In genomic region chr5:149423287-149424268, GRCh38 we compare ENCODE assay signal across 1 cellular context.
TF ChIP-seq lines count a peak whose summit lies in the region.

No MANE protein-coding gene starts in this region.

TF ChIP-seq in HepG2, 621 proteins besides CTCF, POLR2A, EP300 and RAD21 (continued from another document and continues in another):
- TF ChIP-seq, protein P1, sequence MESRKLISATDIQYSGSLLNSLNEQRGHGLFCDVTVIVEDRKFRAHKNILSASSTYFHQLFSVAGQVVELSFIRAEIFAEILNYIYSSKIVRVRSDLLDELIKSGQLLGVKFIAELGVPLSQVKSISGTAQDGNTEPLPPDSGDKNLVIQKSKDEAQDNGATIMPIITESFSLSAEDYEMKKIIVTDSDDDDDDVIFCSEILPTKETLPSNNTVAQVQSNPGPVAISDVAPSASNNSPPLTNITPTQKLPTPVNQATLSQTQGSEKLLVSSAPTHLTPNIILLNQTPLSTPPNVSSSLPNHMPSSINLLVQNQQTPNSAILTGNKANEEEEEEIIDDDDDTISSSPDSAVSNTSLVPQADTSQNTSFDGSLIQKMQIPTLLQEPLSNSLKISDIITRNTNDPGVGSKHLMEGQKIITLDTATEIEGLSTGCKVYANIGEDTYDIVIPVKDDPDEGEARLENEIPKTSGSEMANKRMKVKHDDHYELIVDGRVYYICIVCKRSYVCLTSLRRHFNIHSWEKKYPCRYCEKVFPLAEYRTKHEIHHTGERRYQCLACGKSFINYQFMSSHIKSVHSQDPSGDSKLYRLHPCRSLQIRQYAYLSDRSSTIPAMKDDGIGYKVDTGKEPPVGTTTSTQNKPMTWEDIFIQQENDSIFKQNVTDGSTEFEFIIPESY (CRISPR knock-in tag; IDR thresholded peaks at IDR 0.05): no peak
- TF ChIP-seq, protein P2, sequence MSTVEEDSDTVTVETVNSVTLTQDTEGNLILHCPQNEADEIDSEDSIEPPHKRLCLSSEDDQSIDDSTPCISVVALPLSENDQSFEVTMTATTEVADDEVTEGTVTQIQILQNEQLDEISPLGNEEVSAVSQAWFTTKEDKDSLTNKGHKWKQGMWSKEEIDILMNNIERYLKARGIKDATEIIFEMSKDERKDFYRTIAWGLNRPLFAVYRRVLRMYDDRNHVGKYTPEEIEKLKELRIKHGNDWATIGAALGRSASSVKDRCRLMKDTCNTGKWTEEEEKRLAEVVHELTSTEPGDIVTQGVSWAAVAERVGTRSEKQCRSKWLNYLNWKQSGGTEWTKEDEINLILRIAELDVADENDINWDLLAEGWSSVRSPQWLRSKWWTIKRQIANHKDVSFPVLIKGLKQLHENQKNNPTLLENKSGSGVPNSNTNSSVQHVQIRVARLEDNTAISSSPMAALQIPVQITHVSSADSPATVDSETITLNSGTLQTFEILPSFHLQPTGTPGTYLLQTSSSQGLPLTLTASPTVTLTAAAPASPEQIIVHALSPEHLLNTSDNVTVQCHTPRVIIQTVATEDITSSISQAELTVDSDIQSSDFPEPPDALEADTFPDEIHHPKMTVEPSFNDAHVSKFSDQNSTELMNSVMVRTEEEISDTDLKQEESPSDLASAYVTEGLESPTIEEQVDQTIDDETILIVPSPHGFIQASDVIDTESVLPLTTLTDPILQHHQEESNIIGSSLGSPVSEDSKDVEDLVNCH (CRISPR knock-in tag; IDR thresholded peaks at IDR 0.05): no peak
- TF ChIP-seq, protein P3, sequence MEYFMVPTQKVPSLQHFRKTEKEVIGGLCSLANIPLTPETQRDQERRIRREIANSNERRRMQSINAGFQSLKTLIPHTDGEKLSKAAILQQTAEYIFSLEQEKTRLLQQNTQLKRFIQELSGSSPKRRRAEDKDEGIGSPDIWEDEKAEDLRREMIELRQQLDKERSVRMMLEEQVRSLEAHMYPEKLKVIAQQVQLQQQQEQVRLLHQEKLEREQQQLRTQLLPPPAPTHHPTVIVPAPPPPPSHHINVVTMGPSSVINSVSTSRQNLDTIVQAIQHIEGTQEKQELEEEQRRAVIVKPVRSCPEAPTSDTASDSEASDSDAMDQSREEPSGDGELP (IDR thresholded peaks at IDR 0.05; ENCODE audit: borderline replicate concordance, low read depth): no peak
- TF ChIP-seq TP53 (CRISPR knock-in tag; conservative IDR thresholded peaks at IDR 0.05) (no peak), KDM1A (CRISPR knock-in tag; IDR thresholded peaks at IDR 0.05) (no peak), GPN1 (CRISPR knock-in tag; IDR thresholded peaks at IDR 0.05; ENCODE audit: borderline replicate concordance) (no peak), ZNF781 (CRISPR knock-in tag; IDR thresholded peaks at IDR 0.05; ENCODE audit: borderline replicate concordance, not compliant biosample characterization) (no peak), ZNF7 (CRISPR knock-in tag; IDR thresholded peaks at IDR 0.05) (no peak), CENPT (CRISPR knock-in tag; IDR thresholded peaks at IDR 0.05; ENCODE audit: low read depth) (no peak), EHMT2 (IDR thresholded peaks at IDR 0.05; ENCODE audit: borderline replicate concordance, low read depth, low read length) (no peak), ZNF782 (CRISPR knock-in tag; IDR thresholded peaks at IDR 0.05; ENCODE audit: borderline replicate concordance) (no peak), ZNF143 (CRISPR knock-in tag; IDR thresholded peaks at IDR 0.05) (no peak), SOX13 (IDR thresholded peaks at IDR 0.05) (no peak), SOX13 (CRISPR knock-in tag; conservative IDR thresholded peaks at IDR 0.05 in 1 of 2, IDR thresholded peaks at IDR 0.05 in 1 of 2) (no peak), ATF2 (CRISPR knock-in tag; IDR thresholded peaks at IDR 0.05) (no peak), RXRB (CRISPR knock-in tag; IDR thresholded peaks at IDR 0.05; ENCODE audit: borderline replicate concordance) (0 out of 2 replicates have a peak, but pooled peaks have one; percentile 22), ZNF225 (CRISPR knock-in tag; IDR thresholded peaks at IDR 0.05) (no peak; the same call in 1 of the 2 replicates), ARNTL (CRISPR knock-in tag; IDR thresholded peaks at IDR 0.05) (no peak), ZFP36L2 (CRISPR knock-in tag; IDR thresholded peaks at IDR 0.05) (no peak), ZNF674 (CRISPR knock-in tag; IDR thresholded peaks at IDR 0.05; ENCODE audit: low read depth) (no peak), NONO (IDR thresholded peaks at IDR 0.05) (no peak), NONO (CRISPR knock-in tag; conservative IDR thresholded peaks at IDR 0.05) (no peak), CREB1 (IDR thresholded peaks at IDR 0.05) (no peak), CREB1 (CRISPR knock-in tag; IDR thresholded peaks at IDR 0.05) (no peak), ARID4A (CRISPR knock-in tag; IDR thresholded peaks at IDR 0.05; ENCODE audit: borderline replicate concordance) (no peak), ZFP1 (CRISPR knock-in tag; IDR thresholded peaks at IDR 0.05) (no peak), TOPORS (CRISPR knock-in tag; IDR thresholded peaks at IDR 0.05) (no peak), CEBPB (IDR thresholded peaks at IDR 0.05; ENCODE audit: borderline replicate concordance, low read depth, low read length) (no peak), ZFP37 (CRISPR knock-in tag; IDR thresholded peaks at IDR 0.05; ENCODE audit: borderline replicate concordance) (no peak), PHB2 (IDR thresholded peaks at IDR 0.05; ENCODE audit: partially characterized antibody) (no peak), HNRNPLL (IDR thresholded peaks at IDR 0.05; ENCODE audit: low read depth, low read length, poor library complexity, severe bottlenecking) (no peak), GLI4 (CRISPR knock-in tag; IDR thresholded peaks at IDR 0.05; ENCODE audit: borderline replicate concordance) (peak; percentile 74; the same call in 1 of the 2 replicates), HOXD1 (CRISPR knock-in tag; IDR thresholded peaks at IDR 0.05) (no peak), CSRNP1 (CRISPR knock-in tag; IDR thresholded peaks at IDR 0.05) (no peak), ZNF101 (CRISPR knock-in tag; IDR thresholded peaks at IDR 0.05; ENCODE audit: borderline replicate concordance, low read depth) (no peak), HNRNPK (IDR thresholded peaks at IDR 0.05; ENCODE audit: low read depth, low read length, poor library complexity, severe bottlenecking) (no peak), ZNF235 (CRISPR knock-in tag; IDR thresholded peaks at IDR 0.05; ENCODE audit: borderline replicate concordance) (no peak), ZNF724P (CRISPR knock-in tag; IDR thresholded peaks at IDR 0.05; ENCODE audit: borderline replicate concordance) (no peak), SP5 (CRISPR knock-in tag; IDR thresholded peaks at IDR 0.05; ENCODE audit: borderline replicate concordance, low read depth) (0 out of 2 replicates have a peak, but pooled peaks have one; percentile 10), MEIS1 (CRISPR knock-in tag; IDR thresholded peaks at IDR 0.05; ENCODE audit: borderline replicate concordance) (peak; percentile 24; the same call in 1 of the 2 replicates), ZNF644 (CRISPR knock-in tag; IDR thresholded peaks at IDR 0.05; ENCODE audit: low read depth) (no peak), PPARG (CRISPR knock-in tag; conservative IDR thresholded peaks at IDR 0.05) (no peak), SAFB2 (CRISPR knock-in tag; IDR thresholded peaks at IDR 0.05; ENCODE audit: borderline replicate concordance, low read depth) (no peak), JUN (CRISPR knock-in tag; IDR thresholded peaks at IDR 0.05) (no peak)
- TF ChIP-seq, protein P4, sequence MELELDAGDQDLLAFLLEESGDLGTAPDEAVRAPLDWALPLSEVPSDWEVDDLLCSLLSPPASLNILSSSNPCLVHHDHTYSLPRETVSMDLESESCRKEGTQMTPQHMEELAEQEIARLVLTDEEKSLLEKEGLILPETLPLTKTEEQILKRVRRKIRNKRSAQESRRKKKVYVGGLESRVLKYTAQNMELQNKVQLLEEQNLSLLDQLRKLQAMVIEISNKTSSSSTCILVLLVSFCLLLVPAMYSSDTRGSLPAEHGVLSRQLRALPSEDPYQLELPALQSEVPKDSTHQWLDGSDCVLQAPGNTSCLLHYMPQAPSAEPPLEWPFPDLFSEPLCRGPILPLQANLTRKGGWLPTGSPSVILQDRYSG (CRISPR knock-in tag; IDR thresholded peaks at IDR 0.05): no peak
- TF ChIP-seq, protein P5, sequence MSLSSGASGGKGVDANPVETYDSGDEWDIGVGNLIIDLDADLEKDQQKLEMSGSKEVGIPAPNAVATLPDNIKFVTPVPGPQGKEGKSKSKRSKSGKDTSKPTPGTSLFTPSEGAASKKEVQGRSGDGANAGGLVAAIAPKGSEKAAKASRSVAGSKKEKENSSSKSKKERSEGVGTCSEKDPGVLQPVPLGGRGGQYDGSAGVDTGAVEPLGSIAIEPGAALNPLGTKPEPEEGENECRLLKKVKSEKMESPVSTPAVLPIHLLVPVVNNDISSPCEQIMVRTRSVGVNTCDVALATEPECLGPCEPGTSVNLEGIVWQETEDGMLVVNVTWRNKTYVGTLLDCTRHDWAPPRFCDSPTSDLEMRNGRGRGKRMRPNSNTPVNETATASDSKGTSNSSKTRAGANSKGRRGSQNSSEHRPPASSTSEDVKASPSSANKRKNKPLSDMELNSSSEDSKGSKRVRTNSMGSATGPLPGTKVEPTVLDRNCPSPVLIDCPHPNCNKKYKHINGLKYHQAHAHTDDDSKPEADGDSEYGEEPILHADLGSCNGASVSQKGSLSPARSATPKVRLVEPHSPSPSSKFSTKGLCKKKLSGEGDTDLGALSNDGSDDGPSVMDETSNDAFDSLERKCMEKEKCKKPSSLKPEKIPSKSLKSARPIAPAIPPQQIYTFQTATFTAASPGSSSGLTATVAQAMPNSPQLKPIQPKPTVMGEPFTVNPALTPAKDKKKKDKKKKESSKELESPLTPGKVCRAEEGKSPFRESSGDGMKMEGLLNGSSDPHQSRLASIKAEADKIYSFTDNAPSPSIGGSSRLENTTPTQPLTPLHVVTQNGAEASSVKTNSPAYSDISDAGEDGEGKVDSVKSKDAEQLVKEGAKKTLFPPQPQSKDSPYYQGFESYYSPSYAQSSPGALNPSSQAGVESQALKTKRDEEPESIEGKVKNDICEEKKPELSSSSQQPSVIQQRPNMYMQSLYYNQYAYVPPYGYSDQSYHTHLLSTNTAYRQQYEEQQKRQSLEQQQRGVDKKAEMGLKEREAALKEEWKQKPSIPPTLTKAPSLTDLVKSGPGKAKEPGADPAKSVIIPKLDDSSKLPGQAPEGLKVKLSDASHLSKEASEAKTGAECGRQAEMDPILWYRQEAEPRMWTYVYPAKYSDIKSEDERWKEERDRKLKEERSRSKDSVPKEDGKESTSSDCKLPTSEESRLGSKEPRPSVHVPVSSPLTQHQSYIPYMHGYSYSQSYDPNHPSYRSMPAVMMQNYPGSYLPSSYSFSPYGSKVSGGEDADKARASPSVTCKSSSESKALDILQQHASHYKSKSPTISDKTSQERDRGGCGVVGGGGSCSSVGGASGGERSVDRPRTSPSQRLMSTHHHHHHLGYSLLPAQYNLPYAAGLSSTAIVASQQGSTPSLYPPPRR (CRISPR knock-in tag; IDR thresholded peaks at IDR 0.05; ENCODE audit: borderline replicate concordance): no peak
- TF ChIP-seq, protein P6, sequence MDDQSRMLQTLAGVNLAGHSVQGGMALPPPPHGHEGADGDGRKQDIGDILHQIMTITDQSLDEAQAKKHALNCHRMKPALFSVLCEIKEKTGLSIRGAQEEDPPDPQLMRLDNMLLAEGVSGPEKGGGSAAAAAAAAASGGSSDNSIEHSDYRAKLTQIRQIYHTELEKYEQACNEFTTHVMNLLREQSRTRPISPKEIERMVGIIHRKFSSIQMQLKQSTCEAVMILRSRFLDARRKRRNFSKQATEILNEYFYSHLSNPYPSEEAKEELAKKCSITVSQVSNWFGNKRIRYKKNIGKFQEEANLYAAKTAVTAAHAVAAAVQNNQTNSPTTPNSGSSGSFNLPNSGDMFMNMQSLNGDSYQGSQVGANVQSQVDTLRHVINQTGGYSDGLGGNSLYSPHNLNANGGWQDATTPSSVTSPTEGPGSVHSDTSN (CRISPR knock-in tag; IDR thresholded peaks at IDR 0.05; ENCODE audit: borderline replicate concordance): no peak
